8 cellular contexts compared by ENCODE assay signal in the genomic region with DNA sequence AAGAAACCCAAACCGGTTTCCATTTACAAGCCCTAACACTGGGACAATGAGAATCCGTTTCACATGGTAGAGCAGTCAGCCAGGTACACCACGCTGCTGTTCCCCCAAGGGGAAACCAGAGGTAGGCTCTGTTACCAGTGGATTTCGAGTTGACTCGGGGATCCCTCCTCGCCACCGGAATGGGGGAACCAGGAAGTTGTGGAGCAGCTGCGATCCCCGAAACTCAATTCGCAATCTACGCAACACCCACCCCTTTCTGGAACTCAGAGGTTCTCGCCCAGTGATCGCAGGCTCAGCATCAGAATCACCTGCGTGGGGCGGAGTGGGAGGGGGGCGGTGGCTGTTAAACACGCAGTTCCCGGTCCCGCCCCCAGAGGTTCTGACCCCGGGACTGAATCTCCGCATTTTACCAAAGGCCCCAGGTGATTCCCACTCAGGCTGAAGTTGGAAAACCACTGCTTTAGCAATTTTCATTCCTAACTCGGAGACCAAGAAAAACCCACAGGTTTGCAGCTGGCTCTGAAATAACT. TPM values are rescaled to one million over a fixed set of nuclear protein-coding genes. Genes with fewer than 3 reads are reported as not detected.
DNase-seq lines count a peak whose midpoint lies in the region; ATAC-seq and TF ChIP-seq lines count a peak whose summit lies in the region.
"Not testable (repeated sequence)": the region's sequence is repeated elsewhere in the genome, so short reads cannot be mapped to it uniquely, and the experiment has no call there.

No MANE protein-coding gene starts in this region.

- peak; percentile 28 for ATAC-seq in HG03025 (IDR thresholded peaks at IDR 0.05; ENCODE audit: low FRiP score, unreplicated experiment)

- H3K4me1 ChIP-seq in Peyer's patch: peaks cover 0 to 22% (median 0%) of the 10 kb centered on the region in 4 donors
- peaks cover 13 to 55% (median 30%) of the 10 kb centered on the region in 4 donors for H3K4me1 ChIP-seq in stomach

- DNase-seq in EH (ENCODE audit: low read depth) (peak; percentile 26), Peyer's patch (peak; percentile 77 to 88 (median 79)), activated T-cell treated with anti-CD3 and anti-CD28 coated beads for 4 hours (peak; percentile 79), ecto neural progenitor cell (ENCODE audit: low spot score) (peak; percentile 53), islet precursor cell (peak; percentile 52), putamen (ENCODE audit: low spot score) (peak; percentile 36), stomach (peak; percentile 70)

- not testable (repeated sequence) for H3K36me3 ChIP-seq in Peyer's patch, stomach

- 0 to 5% (median 2%) methylated on average over 10 to 22 of the region's 22 CpGs for WGBS in stomach, 5 donors

- H3K27me3 ChIP-seq in Peyer's patch, stomach: not testable (repeated sequence)

- H3K4me3 ChIP-seq in Peyer's patch: peak overlapping the region; percentile 68 to 98 (median 82)
- peak overlapping the region; percentile 62 to 71 (median 66) for H3K4me3 ChIP-seq in stomach

- H3K9me3 ChIP-seq in Peyer's patch, stomach: not testable (repeated sequence)

- not testable (repeated sequence) for TF ChIP-seq EP300 in stomach (IDR thresholded peaks at IDR 0.05)

- TF ChIP-seq POLR2A in Peyer's patch (IDR thresholded peaks at IDR 0.05): peak in 1 of 2 donors; percentile 26
- not testable (repeated sequence) for TF ChIP-seq POLR2A in stomach (IDR thresholded peaks at IDR 0.05)

- TF ChIP-seq CTCF in Peyer's patch (IDR thresholded peaks at IDR 0.05): peak in 3 of 6 experiments; percentile 12 to 24 (median 12)
- TF ChIP-seq CTCF in stomach (IDR thresholded peaks at IDR 0.05): not testable (repeated sequence)

- H3K27ac ChIP-seq in Peyer's patch: peak overlapping the region; percentile 81 to 95 (median 87)
- peak overlapping the region; percentile 86 to 94 (median 93) for H3K27ac ChIP-seq in stomach

- intact Hi-C loops in stomach (cut with DNase I; ENCODE audit: low total_unique reads): not testable (repeated sequence)

RNA-seq across cellular contexts. Expression of a gene that starts 49.2 kb away (rescaled TPM):
- total RNA-seq in Peyer's patch (10 to 100 TPM; 30.5 to 55.8 (median 35.9) TPM), stomach (10 to 100 TPM; 11.3 to 85.7 (median 29.6) TPM)
- 1 to 10 TPM; 2.4 to 5.0 (median 4.1) TPM for polyA plus RNA-seq in stomach

Comparison
In these comparisons a context has a peak if more than half of its experiments do, and no peak if none do; other contexts are left out.
1. Peak in every context shown above with its lines: DNase-seq, ATAC-seq, H3K4me3 ChIP-seq and H3K27ac ChIP-seq.
2. DNase-seq: peak in every context shown above with its lines; median percentile 79 in Peyer's patch; 79 in activated T-cell treated with anti-CD3 and anti-CD28 coated beads for 4 hours; 70 in stomach; 53 in ecto neural progenitor cell; 52 in islet precursor cell; 36 in putamen; 26 in EH.